In the genomic region with DNA sequence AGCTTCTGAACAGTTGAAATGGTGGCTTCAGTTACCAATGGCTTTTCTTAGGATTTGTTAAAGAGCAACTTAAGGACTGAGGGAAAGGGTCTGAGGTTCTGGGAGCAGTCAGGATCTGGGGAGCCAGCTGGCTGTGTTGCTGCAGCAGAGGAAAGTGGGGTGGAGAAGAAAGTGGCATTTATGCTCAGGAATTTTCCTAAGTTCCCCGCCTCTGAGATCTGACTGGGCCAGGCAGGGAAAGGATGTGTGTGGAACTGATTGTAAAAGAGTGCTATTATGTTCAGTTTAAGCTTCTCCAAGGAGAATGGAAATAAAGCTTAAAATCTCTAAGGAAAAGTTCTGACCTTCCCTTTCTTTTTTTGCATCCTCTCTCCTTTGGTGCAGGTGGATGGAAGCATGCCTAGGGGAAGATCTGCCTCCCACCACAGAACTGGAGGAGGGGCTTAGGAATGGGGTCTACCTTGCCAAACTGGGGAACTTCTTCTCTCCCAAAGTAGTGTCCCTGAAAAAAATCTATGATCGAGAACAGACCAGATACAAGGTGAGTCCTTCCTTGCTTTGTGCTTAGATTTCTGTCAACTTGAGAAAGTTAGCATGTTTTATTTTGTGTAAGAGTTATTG, we compare ENCODE assay signal across 12 cellular contexts. TPM values are rescaled to one million over a fixed set of nuclear protein-coding genes. Genes with fewer than 3 reads are reported as not detected.
DNase-seq lines count a peak whose midpoint lies in the region; ATAC-seq and TF ChIP-seq lines count a peak whose summit lies in the region.
"Had no signal": no experiment of that assay in that cellular context is flagged by ENCODE, and none has a peak within 500 bp of the region (broad histone marks: within the 10 kb centered on the region; RNA-seq: fewer than 3 reads in every experiment).

No MANE protein-coding gene starts in this region.

- H3K27me3 Mint-ChIP-seq in CD14-positive monocyte (ENCODE audit: low read depth in 3 of 3) (peaks cover 0 to 5% (median 0%) of the 10 kb centered on the region in 3 donors), osteocyte (ENCODE audit: unreplicated experiment) (no peaks in the 10 kb centered on the region)
- H3K27me3 Mint-ChIP-seq: activated CD4-positive, alpha-beta memory T cell treated with anti-CD3 and anti-CD28 coated beads, Interleukin-2, amount 10 ng/mL, durations not matched to agents 7 days and 5 days had no signal

- H3K4me1 ChIP-seq in RWPE2 (ENCODE audit: insufficient read depth, poor library complexity, severe bottlenecking) (peaks cover 20% of the 10 kb centered on the region), left ventricle myocardium inferior (peaks cover 56% of the 10 kb centered on the region)

- peak overlapping the region in 6 of 7 donors; percentile 57 to 82 (median 64) for H3K27ac Mint-ChIP-seq in CD14-positive monocyte
- H3K27ac Mint-ChIP-seq in osteocyte (ENCODE audit: unreplicated experiment) = peak overlapping the region; percentile 76
- H3K27ac Mint-ChIP-seq: activated CD4-positive, alpha-beta memory T cell treated with anti-CD3 and anti-CD28 coated beads, Interleukin-2, amount 10 ng/mL, durations not matched to agents 7 days and 5 days had no signal

- H3K27ac ChIP-seq in RWPE2 (ENCODE audit: poor library complexity, severe bottlenecking) (peak overlapping the region; percentile 13), left ventricle myocardium inferior (replicated peaks) (peak overlapping the region; percentile 69)

- TF ChIP-seq CTCF in CD14-positive monocyte (IDR thresholded peaks at IDR 0.05) (no peak), RWPE2 (IDR thresholded peaks at IDR 0.05; ENCODE audit: poor library complexity, severe bottlenecking) (no peak), left ventricle myocardium inferior (IDR thresholded peaks at IDR 0.05; ENCODE audit: borderline replicate concordance) (no peak), osteocyte (IDR thresholded peaks at IDR 0.05) (no peak)

- H3K4me3 ChIP-seq in RWPE2 (ENCODE audit: severe bottlenecking) (no peak overlapping the region), left ventricle myocardium inferior (no peak overlapping the region)
- H3K4me3 ChIP-seq: smooth muscle cell had no signal

- H3K9me3 ChIP-seq in RWPE2 (ENCODE audit: severe bottlenecking) (no peaks in the 10 kb centered on the region), left ventricle myocardium inferior (replicated peaks) (no peaks in the 10 kb centered on the region)

- no peaks in the 10 kb centered on the region for H3K9me3 Mint-ChIP-seq in CD14-positive monocyte
- H3K9me3 Mint-ChIP-seq in osteocyte (ENCODE audit: unreplicated experiment) = no peaks in the 10 kb centered on the region
- H3K9me3 Mint-ChIP-seq: activated CD4-positive, alpha-beta memory T cell treated with anti-CD3 and anti-CD28 coated beads, Interleukin-2, amount 10 ng/mL, durations not matched to agents 7 days and 5 days had no signal

- peaks cover 53% of the 10 kb centered on the region for H3K36me3 ChIP-seq in RWPE2 (ENCODE audit: low read depth)
- peaks cover 24% of the 10 kb centered on the region for H3K36me3 ChIP-seq in left ventricle myocardium inferior

- H3K4me3 Mint-ChIP-seq in CD14-positive monocyte (no peak overlapping the region), osteocyte (ENCODE audit: unreplicated experiment) (no peak overlapping the region)
- H3K4me3 Mint-ChIP-seq: activated CD4-positive, alpha-beta memory T cell treated with anti-CD3 and anti-CD28 coated beads, Interleukin-2, amount 10 ng/mL, durations not matched to agents 7 days and 5 days had no signal

- ATAC-seq in RWPE2 (ENCODE audit: low read depth) = 0 out of 3 replicates have a peak, but pooled peaks have one; percentile 13

- H3K4me1 Mint-ChIP-seq in CD14-positive monocyte = peaks cover 19% of the 10 kb centered on the region
- peaks cover 43% of the 10 kb centered on the region for H3K4me1 Mint-ChIP-seq in osteocyte (ENCODE audit: unreplicated experiment)

- no peak for DNase-seq in CD14-positive monocyte (ENCODE audit: low spot score)
- no peak for DNase-seq in RWPE2 (ENCODE audit: low spot score)
- DNase-seq in left ventricle myocardium inferior = no peak
- DNase-seq in osteocyte (ENCODE audit: extremely low spot score, unreplicated experiment) = no peak
- no peak for DNase-seq in NCI-H187 (lab: John Stamatoyannopoulos, UW)
- DNase-seq in activated CD4-positive, alpha-beta T cell treated with anti-CD3 and anti-CD28 coated beads, Interleukin-2, amount 50 U/mL, for 48 hours = no peak
- DNase-seq in NCI-H2171 treated with DMSO at 0.1 percent for 48 hours (lab: John Stamatoyannopoulos, UW) = no peak
- DNase-seq in NCI-H1105 (lab: John Stamatoyannopoulos, UW) = no peak
- DNase-seq: activated CD4-positive, alpha-beta memory T cell treated with anti-CD3 and anti-CD28 coated beads, Interleukin-2, amount 10 ng/mL, durations not matched to agents 7 days and 5 days; MM.1S; NCI-H774 had no signal

- H3K36me3 Mint-ChIP-seq in CD14-positive monocyte = peaks cover 44 to 51% of the 10 kb centered on the region in 2 donors
- peaks cover 16% of the 10 kb centered on the region for H3K36me3 Mint-ChIP-seq in osteocyte (ENCODE audit: unreplicated experiment)

- H3K27me3 ChIP-seq in RWPE2 (ENCODE audit: insufficient read depth, poor library complexity, severe bottlenecking) (no peaks in the 10 kb centered on the region), left ventricle myocardium inferior (ENCODE audit: low read depth) (no peaks in the 10 kb centered on the region)

- intact Hi-C loops in CD14-positive monocyte (cut with micrococcal nuclease) = loop anchor here in 1 of 2 donors (10.0 kb wide), 1 partner anchor 101 kb away; no protein-coding TSS in a partner anchor
- intact Hi-C loops in left ventricle myocardium inferior (cut with micrococcal nuclease) = no loop called here

RNA-seq across cellular contexts. Expression of a gene that starts 37.8 kb away (rescaled TPM):
- polyA plus RNA-seq in CD14-positive monocyte = 100 to 1,000 TPM; 207 to 276 TPM
- total RNA-seq in left ventricle myocardium inferior = 39.2 TPM
- total RNA-seq in osteocyte = 178 TPM in 2 replicates
